13 cellular contexts compared by ENCODE assay signal in the genomic region with DNA sequence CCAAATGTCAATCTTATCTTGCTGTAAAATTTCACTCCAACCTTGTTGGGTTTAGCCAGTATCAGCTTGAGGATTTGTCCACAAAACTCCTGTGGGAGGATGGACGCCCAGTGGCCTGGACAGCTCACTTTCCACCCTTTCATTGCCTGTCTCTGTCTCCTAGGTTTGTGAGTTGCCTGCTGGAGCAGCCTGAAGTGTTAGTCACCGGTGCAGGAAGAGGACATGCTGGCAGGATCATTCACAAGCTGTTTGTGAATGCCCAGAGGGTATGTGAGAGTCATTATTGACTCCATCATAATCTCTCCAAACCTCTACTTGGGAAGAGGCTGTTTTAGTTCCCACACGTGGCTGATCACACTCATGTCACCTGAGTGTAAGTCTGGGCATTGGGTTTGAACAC.
A peak's percentile ranks its signal among the peaks of the same experiment; 100 is the strongest.
DNase-seq lines count a peak whose midpoint lies in the region; ATAC-seq and FAIRE-seq lines count a peak whose summit lies in the region.
"Had no signal": no experiment of that assay in that cellular context is flagged by ENCODE, and none has a peak within 500 bp of the region (broad histone marks: within the 10 kb centered on the region; RNA-seq: fewer than 3 reads in every experiment).

No MANE protein-coding gene starts in this region.

- DNase-seq in activated naive CD8-positive, alpha-beta T cell treated with anti-CD3 and anti-CD28 coated beads for 36 hours: no peak
- peak; percentile 45 for DNase-seq in RCC 7860 (ENCODE audit: low spot score)
- peak; percentile 91 for DNase-seq in epithelial cell of prostate (ENCODE audit: low read depth, low spot score)
- DNase-seq in stimulated activated effector memory CD8-positive, alpha-beta T cell treated with anti-CD3 and anti-CD28 coated beads, Interleukin-12 subunit alpha, Interleukin-12 subunit beta, amount 100 ng/mL, for 72 hours (ENCODE audit: low spot score in 2 of 2): no peak
- no peak for DNase-seq in effector CD4-positive, alpha-beta T cell
- no peak for DNase-seq in GM19239 (ENCODE audit: insufficient read length, low spot score)
- DNase-seq: NCI-H524 treated with DMSO at 0.1 percent for 48 hours had no signal

- H3K27me3 Mint-ChIP-seq in activated naive CD8-positive, alpha-beta T cell: no peaks in the 10 kb centered on the region
- H3K27me3 Mint-ChIP-seq in activated naive CD8-positive, alpha-beta T cell treated with anti-CD3 and anti-CD28 coated beads for 36 hours: no peaks in the 10 kb centered on the region

- ATAC-seq in stimulated activated effector memory CD8-positive, alpha-beta T cell treated with anti-CD3 and anti-CD28 coated beads, Interleukin-12 subunit alpha, Interleukin-12 subunit beta, amount 100 ng/mL, for 72 hours: no peak
- no peak for ATAC-seq in GM21576 (IDR thresholded peaks at IDR 0.05; ENCODE audit: unreplicated experiment)
- ATAC-seq: GM12878 had no signal

- no peak overlapping the region for H3K4me3 Mint-ChIP-seq in activated naive CD8-positive, alpha-beta T cell
- H3K4me3 Mint-ChIP-seq in activated naive CD8-positive, alpha-beta T cell treated with anti-CD3 and anti-CD28 coated beads for 36 hours: no peak overlapping the region
- H3K4me3 Mint-ChIP-seq in stimulated activated effector memory CD8-positive, alpha-beta T cell treated with anti-CD3 and anti-CD28 coated beads, Interleukin-12 subunit alpha, Interleukin-12 subunit beta, amount 100 ng/mL, for 72 hours: no peak overlapping the region
- H3K4me3 Mint-ChIP-seq: T-helper 1 cell treated with Interleukin-12 subunit alpha and Interleukin-12 subunit beta and Interleukin-4 antibody, amounts not matched to agents 30 μg/mL and 1 μg/mL, for 36 hours had no signal

- peaks cover 17% of the 10 kb centered on the region for H3K4me1 Mint-ChIP-seq in activated naive CD8-positive, alpha-beta T cell (ENCODE audit: low read depth)
- peaks cover 21% of the 10 kb centered on the region for H3K4me1 Mint-ChIP-seq in activated naive CD8-positive, alpha-beta T cell treated with anti-CD3 and anti-CD28 coated beads for 36 hours
- peaks cover 5% of the 10 kb centered on the region for H3K4me1 Mint-ChIP-seq in stimulated activated effector memory CD8-positive, alpha-beta T cell treated with anti-CD3 and anti-CD28 coated beads, Interleukin-12 subunit alpha, Interleukin-12 subunit beta, amount 100 ng/mL, for 72 hours

- peak overlapping the region; percentile 41 for H3K27ac ChIP-seq in epithelial cell of prostate
- H3K27ac ChIP-seq: BLaER1, skin epidermis had no signal

- FAIRE-seq in RCC 7860 (lab: Jason Lieb, UNC) (no peak), GM19239 (lab: Jason Lieb, UNC) (no peak)
- FAIRE-seq: GM12878 had no signal

- H3K36me3 Mint-ChIP-seq in activated naive CD8-positive, alpha-beta T cell: peaks cover 13% of the 10 kb centered on the region
- H3K36me3 Mint-ChIP-seq in activated naive CD8-positive, alpha-beta T cell treated with anti-CD3 and anti-CD28 coated beads for 36 hours: peaks cover 18% of the 10 kb centered on the region
- peaks cover 60% of the 10 kb centered on the region for H3K36me3 Mint-ChIP-seq in stimulated activated effector memory CD8-positive, alpha-beta T cell treated with anti-CD3 and anti-CD28 coated beads, Interleukin-12 subunit alpha, Interleukin-12 subunit beta, amount 100 ng/mL, for 72 hours

- no peaks in the 10 kb centered on the region for H3K9me3 Mint-ChIP-seq in activated naive CD8-positive, alpha-beta T cell (ENCODE audit: low read depth)
- H3K9me3 Mint-ChIP-seq in activated naive CD8-positive, alpha-beta T cell treated with anti-CD3 and anti-CD28 coated beads for 36 hours: no peaks in the 10 kb centered on the region
- H3K9me3 Mint-ChIP-seq in stimulated activated effector memory CD8-positive, alpha-beta T cell treated with anti-CD3 and anti-CD28 coated beads, Interleukin-12 subunit alpha, Interleukin-12 subunit beta, amount 100 ng/mL, for 72 hours: no peaks in the 10 kb centered on the region
- H3K9me3 Mint-ChIP-seq: T-helper 1 cell treated with Interleukin-12 subunit alpha and Interleukin-12 subunit beta and Interleukin-4 antibody, amounts not matched to agents 30 μg/mL and 1 μg/mL, for 36 hours had no signal

- H3K27ac Mint-ChIP-seq in activated naive CD8-positive, alpha-beta T cell: peak overlapping the region; percentile 28
- no peak overlapping the region for H3K27ac Mint-ChIP-seq in activated naive CD8-positive, alpha-beta T cell treated with anti-CD3 and anti-CD28 coated beads for 36 hours
- peak overlapping the region; percentile 54 for H3K27ac Mint-ChIP-seq in stimulated activated effector memory CD8-positive, alpha-beta T cell treated with anti-CD3 and anti-CD28 coated beads, Interleukin-12 subunit alpha, Interleukin-12 subunit beta, amount 100 ng/mL, for 72 hours
- H3K27ac Mint-ChIP-seq: T-helper 1 cell treated with Interleukin-12 subunit alpha and Interleukin-12 subunit beta and Interleukin-4 antibody, amounts not matched to agents 30 μg/mL and 1 μg/mL, for 36 hours had no signal

Comparison
In these comparisons a context has a peak if more than half of its experiments do, and no peak if none do; other contexts are left out.
1. DNase-seq: peak in RCC 7860 (single experiment) and epithelial cell of prostate (single experiment); none in activated naive CD8-positive, alpha-beta T cell treated with anti-CD3 and anti-CD28 coated beads for 36 hours (single experiment), stimulated activated effector memory CD8-positive, alpha-beta T cell treated with anti-CD3 and anti-CD28 coated beads, Interleukin-12 subunit alpha, Interleukin-12 subunit beta, amount 100 ng/mL, for 72 hours (0 of 2), effector CD4-positive, alpha-beta T cell (single experiment) and GM19239 (single experiment).